ENCODE assay signal across 10 cellular contexts in genomic region chr6:140485740-140486467, GRCh38.
DNase-seq lines count a peak whose midpoint lies in the region; FAIRE-seq and TF ChIP-seq lines count a peak whose summit lies in the region.
"Had no signal": no experiment of that assay in that cellular context is flagged by ENCODE, and none has a peak within 500 bp of the region (broad histone marks: within the 10 kb centered on the region; RNA-seq: fewer than 3 reads in every experiment).

No MANE protein-coding gene starts in this region.

- POLR2A ChIA-PET in endothelial cell of umbilical vein (lab: Charles Lee): no interaction called here

- no peak overlapping the region for H3K4me3 Mint-ChIP-seq in stimulated activated naive CD8-positive, alpha-beta T cell treated with anti-CD3 and anti-CD28 coated beads, Interleukin-15, Interleukin-2, amounts not matched to agents 100 ng/mL and 50 ng/mL, for 24 hours
- H3K4me3 Mint-ChIP-seq: memory B cell had no signal

- DNase-seq in SIG-M5 treated with dmso at 0.1 percent for 504 hours (lab: John Stamatoyannopoulos, UW; ENCODE audit: unreplicated experiment) (peak; percentile 48), SIG-M5 (lab: John Stamatoyannopoulos, UW) (no peak), MV-4-11 (lab: John Stamatoyannopoulos, UW) (peak; percentile 78), endothelial cell of umbilical vein (ENCODE audit: low read depth, low spot score) (peak; percentile 13), COLO668 (lab: John Stamatoyannopoulos, UW; ENCODE audit: unreplicated experiment) (no peak), LoVo (ENCODE audit: low spot score) (no peak), activated gamma-delta T cell (lab: John Stamatoyannopoulos, UW) (no peak)

- no peaks in the 10 kb centered on the region for H3K4me1 ChIP-seq in endothelial cell of umbilical vein (ENCODE audit: control insufficient read depth, extremely low read depth, insufficient read depth, low read length)

- H3K27me3 Mint-ChIP-seq in stimulated activated naive CD8-positive, alpha-beta T cell treated with anti-CD3 and anti-CD28 coated beads, Interleukin-15, Interleukin-2, amounts not matched to agents 100 ng/mL and 50 ng/mL, for 24 hours: no peaks in the 10 kb centered on the region
- H3K27me3 Mint-ChIP-seq: memory B cell had no signal

- no peaks in the 10 kb centered on the region for H3K9me3 ChIP-seq in endothelial cell of umbilical vein (replicated peaks; ENCODE audit: control insufficient read depth, insufficient read depth, low read length)

- no peak for FAIRE-seq in endothelial cell of umbilical vein (lab: Jason Lieb, UNC)

- no peak overlapping the region for H3K27ac ChIP-seq in endothelial cell of umbilical vein (ENCODE audit: insufficient read depth, low read depth, low read length)
- H3K27ac ChIP-seq: C4-2B had no signal

- no peaks in the 10 kb centered on the region for H3K79me2 ChIP-seq in endothelial cell of umbilical vein (ENCODE audit: control insufficient read depth, insufficient read depth, low read length)

- peaks cover 12% of the 10 kb centered on the region for H3K4me1 Mint-ChIP-seq in stimulated activated naive CD8-positive, alpha-beta T cell treated with anti-CD3 and anti-CD28 coated beads, Interleukin-15, Interleukin-2, amounts not matched to agents 100 ng/mL and 50 ng/mL, for 24 hours (ENCODE audit: low read depth)
- H3K4me1 Mint-ChIP-seq: memory B cell had no signal

- no peaks in the 10 kb centered on the region for H3K9me3 Mint-ChIP-seq in stimulated activated naive CD8-positive, alpha-beta T cell treated with anti-CD3 and anti-CD28 coated beads, Interleukin-15, Interleukin-2, amounts not matched to agents 100 ng/mL and 50 ng/mL, for 24 hours
- H3K9me3 Mint-ChIP-seq: memory B cell had no signal

- no peaks in the 10 kb centered on the region for H3K36me3 ChIP-seq in endothelial cell of umbilical vein (ENCODE audit: control insufficient read depth in 2 of 2, extremely low read depth in 1 of 2, insufficient read depth in 2 of 2, low read length in 2 of 2)

- BruUV-seq in endothelial cell of umbilical vein (replicated peaks; lab: Mats Ljungman, UMichigan): no TSS peak

- TF ChIP-seq CTCF in endothelial cell of umbilical vein (IDR thresholded peaks at IDR 0.05; ENCODE audit: extremely low read depth in 1 of 2, insufficient read depth in 1 of 2, low read depth in 1 of 2, low read length in 2 of 2): no peak

- no peak overlapping the region for H2AFZ ChIP-seq in endothelial cell of umbilical vein (ENCODE audit: low read depth, low read length)

- H3K9ac ChIP-seq in endothelial cell of umbilical vein (replicated peaks; ENCODE audit: extremely low read depth, insufficient read depth, low read length): no peak overlapping the region

- no peaks in the 10 kb centered on the region for H3K9me1 ChIP-seq in endothelial cell of umbilical vein (replicated peaks; ENCODE audit: control insufficient read depth, extremely low read depth, insufficient read depth, low read length)

- H3K4me3 ChIP-seq in endothelial cell of umbilical vein (replicated peaks in 1 of 3; ENCODE audit: insufficient read depth in 1 of 3, low read depth in 1 of 3, low read length in 3 of 3): no peak overlapping the region

- no peak for TF ChIP-seq POLR2A in endothelial cell of umbilical vein (IDR thresholded peaks at IDR 0.05; ENCODE audit: low read depth, low read length)

- H3K36me3 Mint-ChIP-seq in stimulated activated naive CD8-positive, alpha-beta T cell treated with anti-CD3 and anti-CD28 coated beads, Interleukin-15, Interleukin-2, amounts not matched to agents 100 ng/mL and 50 ng/mL, for 24 hours (ENCODE audit: low read depth): no peaks in the 10 kb centered on the region
- H3K36me3 Mint-ChIP-seq: memory B cell had no signal

- CTCF ChIA-PET in endothelial cell of umbilical vein (lab: Charles Lee): no interaction called here

- no peak overlapping the region for H3K4me2 ChIP-seq in endothelial cell of umbilical vein (ENCODE audit: insufficient read depth, low read length)

- no peaks in the 10 kb centered on the region for H3K27me3 ChIP-seq in endothelial cell of umbilical vein (ENCODE audit: control insufficient read depth in 2 of 2, insufficient read depth in 2 of 2, low read length in 2 of 2)

- H4K20me1 ChIP-seq in endothelial cell of umbilical vein (replicated peaks; ENCODE audit: control insufficient read depth, extremely low read depth, insufficient read depth, low read length): no peaks in the 10 kb centered on the region

- intact Hi-C loops in endothelial cell of umbilical vein (cut with micrococcal nuclease): no loop called here

- dilution Hi-C loops in endothelial cell of umbilical vein (cut with MboI; ENCODE audit: extremely low pct_ligation_motif_present, low sequenced_read_pairs): no loop called here

- H3K27ac Mint-ChIP-seq in stimulated activated naive CD8-positive, alpha-beta T cell treated with anti-CD3 and anti-CD28 coated beads, Interleukin-15, Interleukin-2, amounts not matched to agents 100 ng/mL and 50 ng/mL, for 24 hours: peak overlapping the region; percentile 6
- H3K27ac Mint-ChIP-seq: memory B cell had no signal

TF ChIP-seq in endothelial cell of umbilical vein, 7 proteins besides CTCF, POLR2A, EP300 and RAD21:
- TF ChIP-seq FOS (IDR thresholded peaks at IDR 0.05; ENCODE audit: borderline replicate concordance, insufficient read depth, low read length) (peak; percentile 20), GATA2 (IDR thresholded peaks at IDR 0.05; ENCODE audit: insufficient read depth, insufficient read length, low read depth, low read length) (no peak)

Comparison
In these comparisons a context has a peak if more than half of its experiments do, and no peak if none do; other contexts are left out.
1. DNase-seq: peak in SIG-M5 treated with dmso at 0.1 percent for 504 hours (single experiment), MV-4-11 (single experiment) and endothelial cell of umbilical vein (single experiment); none in SIG-M5 (single experiment), COLO668 (single experiment), LoVo (single experiment) and activated gamma-delta T cell (single experiment).